In the genomic region with DNA sequence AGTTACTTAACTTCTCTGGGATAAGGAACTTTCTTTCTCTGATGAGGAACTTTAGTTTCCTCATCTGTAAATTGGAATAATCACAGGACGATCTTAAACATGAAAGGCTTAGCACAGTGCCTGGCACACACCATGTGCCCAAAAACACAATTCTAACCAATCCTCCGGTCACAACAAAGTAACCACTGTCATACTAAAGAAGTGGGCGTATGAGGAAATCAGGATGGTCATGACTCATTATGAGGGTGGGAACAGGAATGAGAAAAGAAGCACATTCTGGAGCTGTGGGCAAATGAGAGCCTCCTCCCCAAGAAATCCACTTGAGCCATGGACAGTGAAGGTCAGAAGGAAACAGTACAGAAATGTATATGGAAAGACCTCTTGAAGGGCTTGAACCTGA, we compare ENCODE assay signal across 19 cellular contexts.
DNase-seq lines count a peak whose midpoint lies in the region; ATAC-seq and TF ChIP-seq lines count a peak whose summit lies in the region.
"Had no signal": no experiment of that assay in that cellular context is flagged by ENCODE, and none has a peak within 500 bp of the region (broad histone marks: within the 10 kb centered on the region; RNA-seq: fewer than 3 reads in every experiment).

No MANE protein-coding gene starts in this region.

- 84 to 87% methylated on average over 3 of the region's 3 CpGs for WGBS in thyroid gland, 2 donors

- no peaks in the 10 kb centered on the region for H3K4me1 Mint-ChIP-seq in MCF 10A (ENCODE audit: insufficient read depth, unreplicated experiment)
- H3K4me1 Mint-ChIP-seq: B cell, H9 had no signal

- H3K9me3 Mint-ChIP-seq in MCF 10A (ENCODE audit: unreplicated experiment): peaks cover 26% of the 10 kb centered on the region
- H3K9me3 Mint-ChIP-seq: CD4-positive, alpha-beta T cell; H9 had no signal

- BruUV-seq in MCF 10A (replicated peaks; lab: Mats Ljungman, UMichigan): no TSS peak

- no peaks in the 10 kb centered on the region for H3K27me3 Mint-ChIP-seq in MCF 10A (ENCODE audit: insufficient read depth, unreplicated experiment)
- H3K27me3 Mint-ChIP-seq: B cell; CD4-positive, alpha-beta T cell had no signal

- no peaks in the 10 kb centered on the region for H3K36me3 ChIP-seq in breast epithelium
- H3K36me3 ChIP-seq in upper lobe of right lung: no peaks in the 10 kb centered on the region
- no peaks in the 10 kb centered on the region for H3K36me3 ChIP-seq in thyroid gland

- H3K4me3 Mint-ChIP-seq in MCF 10A (ENCODE audit: unreplicated experiment): no peak overlapping the region
- H3K4me3 Mint-ChIP-seq: B cell; CD4-positive, alpha-beta T cell; H9 had no signal

- H3K4me3 ChIP-seq in breast epithelium: no peak overlapping the region
- H3K4me3 ChIP-seq in epithelial cell of esophagus (ENCODE audit: low read length): no peak overlapping the region
- no peak overlapping the region for H3K4me3 ChIP-seq in upper lobe of right lung
- no peak overlapping the region for H3K4me3 ChIP-seq in thyroid gland (replicated peaks in 1 of 3)

- H3K27ac ChIP-seq in breast epithelium (no peak overlapping the region), upper lobe of right lung (no peak overlapping the region), thyroid gland (no peak overlapping the region)

- peak; percentile 57 for ATAC-seq in upper lobe of right lung
- ATAC-seq: Right ventricle myocardium inferior had no signal

- no peak overlapping the region for H3K27ac Mint-ChIP-seq in MCF 10A (ENCODE audit: low read depth, unreplicated experiment)
- H3K27ac Mint-ChIP-seq: B cell; CD4-positive, alpha-beta T cell; H9 had no signal

- H3K4me1 ChIP-seq in breast epithelium (no peaks in the 10 kb centered on the region), upper lobe of right lung (peaks cover 7% of the 10 kb centered on the region), thyroid gland (peaks cover 0 to 9% of the 10 kb centered on the region in 2 donors)

- H3K9me3 ChIP-seq in breast epithelium (no peaks in the 10 kb centered on the region), upper lobe of right lung (no peaks in the 10 kb centered on the region), thyroid gland (no peaks in the 10 kb centered on the region)

- H3K27me3 ChIP-seq in breast epithelium: no peaks in the 10 kb centered on the region
- H3K27me3 ChIP-seq in upper lobe of right lung: no peaks in the 10 kb centered on the region
- no peaks in the 10 kb centered on the region for H3K27me3 ChIP-seq in thyroid gland

- TF ChIP-seq POLR2A in breast epithelium (IDR thresholded peaks at IDR 0.05) (no peak), thyroid gland (IDR thresholded peaks at IDR 0.05) (no peak)

- DNase-seq in MCF 10A (ENCODE audit: unreplicated experiment): peak; percentile 33
- DNase-seq in breast epithelium (ENCODE audit: low spot score in 2 of 2): no peak
- peak; percentile 27 for DNase-seq in LoVo (ENCODE audit: low spot score)
- DNase-seq in epithelial cell of esophagus (ENCODE audit: low read depth): peak; percentile 19
- DNase-seq in upper lobe of right lung: no peak
- DNase-seq in thyroid gland: no peak
- DNase-seq in cortex of kidney (lab: John Stamatoyannopoulos, UW): no peak
- DNase-seq in NCI-H524 treated with DMSO at 0.1 percent for 48 hours (lab: John Stamatoyannopoulos, UW): no peak
- DNase-seq: CD4-positive, alpha-beta T cell; DMS79; H9; NCI-H1048; NCI-H146; NCI-H2029 treated with DMSO at 0.1 percent for 48 hours; NCI-H2171 treated with DMSO at 0.1 percent for 48 hours; NCI-H774; SW 1271 had no signal

- H3K36me3 Mint-ChIP-seq in MCF 10A (ENCODE audit: insufficient read depth, unreplicated experiment): peaks cover 6% of the 10 kb centered on the region

- intact Hi-C loops in MCF 10A (cut with micrococcal nuclease) (no loop called here), breast epithelium (cut with DNase I; ENCODE audit: low total_unique reads) (loop anchor here (5.0 kb wide), 1 partner anchor 1137 kb away; no protein-coding TSS in a partner anchor), upper lobe of right lung (cut with DNase I) (no loop called here), thyroid gland (cut with DNase I) (no loop called here)

- no peak for TF ChIP-seq CTCF in MCF 10A (IDR thresholded peaks at IDR 0.05; ENCODE audit: unreplicated experiment)
- TF ChIP-seq CTCF in breast epithelium (IDR thresholded peaks at IDR 0.05): no peak
- TF ChIP-seq CTCF in epithelial cell of esophagus (IDR thresholded peaks at IDR 0.05; ENCODE audit: insufficient read depth, low read depth, low read length, missing control alignments): no peak
- no peak for TF ChIP-seq CTCF in upper lobe of right lung (IDR thresholded peaks at IDR 0.05)
- TF ChIP-seq CTCF in thyroid gland (IDR thresholded peaks at IDR 0.05): no peak

- POLR2A ChIA-PET in MCF 10A (lab: Yijun Ruan, JAX): no interaction called here

- CTCF ChIA-PET in MCF 10A (lab: Yijun Ruan, JAX): interaction anchor here (0.5 kb wide), 1 partner anchor 378 kb away, joined by 3 read pairs; no protein-coding TSS in a partner anchor

Comparison
In these comparisons a context has a peak if more than half of its experiments do, and no peak if none do; other contexts are left out.
1. DNase-seq: peak in MCF 10A (single experiment), LoVo (single experiment) and epithelial cell of esophagus (single experiment); none in breast epithelium (0 of 2), upper lobe of right lung (single experiment), thyroid gland (0 of 2), cortex of kidney (single experiment) and NCI-H524 treated with DMSO at 0.1 percent for 48 hours (single experiment).